Comparison of ENCODE assay signal across 1 cellular context in the genomic region with DNA sequence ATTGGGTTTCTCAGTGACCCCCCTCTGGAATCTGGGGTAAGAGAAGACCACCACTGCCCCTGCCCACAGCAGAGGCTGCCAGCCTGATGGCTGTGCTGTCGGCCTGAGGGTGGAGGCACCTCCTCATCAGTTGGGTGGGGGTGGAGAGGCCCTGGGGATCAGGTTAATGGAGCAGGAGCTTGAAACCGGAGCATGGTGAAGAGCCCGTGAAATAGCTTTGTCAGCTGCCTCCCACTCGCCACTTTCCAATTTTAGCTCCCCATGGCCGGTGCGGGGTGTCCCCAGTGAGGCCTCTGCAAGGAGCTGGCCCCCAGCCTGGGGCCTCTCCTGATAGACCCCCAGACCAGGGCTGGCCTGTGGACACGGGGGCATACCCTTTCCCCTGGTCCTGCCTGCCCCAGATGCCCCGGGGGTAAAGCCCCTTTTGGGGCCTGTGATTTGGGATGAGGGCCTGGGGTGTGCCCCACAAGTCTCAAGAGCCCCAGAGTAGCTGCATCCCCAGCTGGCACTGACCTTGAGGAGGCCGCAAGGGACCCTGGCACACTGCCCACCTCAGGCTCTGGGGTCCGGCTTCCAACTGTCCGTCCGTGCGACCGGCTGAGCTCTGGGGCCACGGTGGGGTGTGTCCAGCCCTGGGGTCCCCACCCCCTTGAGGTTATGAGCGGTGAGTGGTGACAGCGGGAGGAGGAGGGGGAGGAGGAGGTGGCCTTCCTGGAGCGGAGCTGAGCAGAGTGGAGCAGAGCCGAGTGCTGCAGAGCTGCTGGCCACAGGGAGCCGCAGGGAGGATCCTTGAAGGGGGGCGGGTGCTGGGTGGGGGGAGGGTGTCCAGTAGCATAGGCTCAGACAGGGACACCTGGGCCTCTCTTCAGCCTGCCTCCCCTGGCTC.
TF ChIP-seq lines count a peak whose summit lies in the region.

A gene with protein sequence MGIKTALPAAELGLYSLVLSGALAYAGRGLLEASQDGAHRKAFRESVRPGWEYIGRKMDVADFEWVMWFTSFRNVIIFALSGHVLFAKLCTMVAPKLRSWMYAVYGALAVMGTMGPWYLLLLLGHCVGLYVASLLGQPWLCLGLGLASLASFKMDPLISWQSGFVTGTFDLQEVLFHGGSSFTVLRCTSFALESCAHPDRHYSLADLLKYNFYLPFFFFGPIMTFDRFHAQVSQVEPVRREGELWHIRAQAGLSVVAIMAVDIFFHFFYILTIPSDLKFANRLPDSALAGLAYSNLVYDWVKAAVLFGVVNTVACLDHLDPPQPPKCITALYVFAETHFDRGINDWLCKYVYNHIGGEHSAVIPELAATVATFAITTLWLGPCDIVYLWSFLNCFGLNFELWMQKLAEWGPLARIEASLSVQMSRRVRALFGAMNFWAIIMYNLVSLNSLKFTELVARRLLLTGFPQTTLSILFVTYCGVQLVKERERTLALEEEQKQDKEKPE (minus strand): TSS at position 733 of the 886 bp plus-strand sequence. CDS start 1,972 bp downstream, outside the sequence.

TF ChIP-seq in SK-N-SH treated with all-trans-retinoic acid at 6 μM for 48 hours, 23 proteins besides CTCF, POLR2A, EP300 and RAD21 (continued from another document):
- TF ChIP-seq, protein P1, sequence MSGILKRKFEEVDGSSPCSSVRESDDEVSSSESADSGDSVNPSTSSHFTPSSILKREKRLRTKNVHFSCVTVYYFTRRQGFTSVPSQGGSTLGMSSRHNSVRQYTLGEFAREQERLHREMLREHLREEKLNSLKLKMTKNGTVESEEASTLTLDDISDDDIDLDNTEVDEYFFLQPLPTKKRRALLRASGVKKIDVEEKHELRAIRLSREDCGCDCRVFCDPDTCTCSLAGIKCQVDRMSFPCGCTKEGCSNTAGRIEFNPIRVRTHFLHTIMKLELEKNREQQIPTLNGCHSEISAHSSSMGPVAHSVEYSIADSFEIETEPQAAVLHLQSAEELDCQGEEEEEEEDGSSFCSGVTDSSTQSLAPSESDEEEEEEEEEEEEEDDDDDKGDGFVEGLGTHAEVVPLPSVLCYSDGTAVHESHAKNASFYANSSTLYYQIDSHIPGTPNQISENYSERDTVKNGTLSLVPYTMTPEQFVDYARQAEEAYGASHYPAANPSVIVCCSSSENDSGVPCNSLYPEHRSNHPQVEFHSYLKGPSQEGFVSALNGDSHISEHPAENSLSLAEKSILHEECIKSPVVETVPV (CRISPR knock-in tag; IDR thresholded peaks at IDR 0.05), result no peak
- TF ChIP-seq SNAI2 (CRISPR knock-in tag; IDR thresholded peaks at IDR 0.05), result no peak
- no peak for TF ChIP-seq ESRRG (CRISPR knock-in tag; IDR thresholded peaks at IDR 0.05)
- TF ChIP-seq TOX (CRISPR knock-in tag; IDR thresholded peaks at IDR 0.05; ENCODE audit: borderline replicate concordance), result no peak
- TF ChIP-seq CSDC2 (CRISPR knock-in tag; IDR thresholded peaks at IDR 0.05), result no peak
- TF ChIP-seq, protein P2, sequence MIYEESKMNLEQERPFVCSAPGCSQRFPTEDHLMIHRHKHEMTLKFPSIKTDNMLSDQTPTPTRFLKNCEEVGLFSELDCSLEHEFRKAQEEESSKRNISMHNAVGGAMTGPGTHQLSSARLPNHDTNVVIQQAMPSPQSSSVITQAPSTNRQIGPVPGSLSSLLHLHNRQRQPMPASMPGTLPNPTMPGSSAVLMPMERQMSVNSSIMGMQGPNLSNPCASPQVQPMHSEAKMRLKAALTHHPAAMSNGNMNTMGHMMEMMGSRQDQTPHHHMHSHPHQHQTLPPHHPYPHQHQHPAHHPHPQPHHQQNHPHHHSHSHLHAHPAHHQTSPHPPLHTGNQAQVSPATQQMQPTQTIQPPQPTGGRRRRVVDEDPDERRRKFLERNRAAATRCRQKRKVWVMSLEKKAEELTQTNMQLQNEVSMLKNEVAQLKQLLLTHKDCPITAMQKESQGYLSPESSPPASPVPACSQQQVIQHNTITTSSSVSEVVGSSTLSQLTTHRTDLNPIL (CRISPR knock-in tag; IDR thresholded peaks at IDR 0.05; ENCODE audit: low read depth), result no peak
- TF ChIP-seq RARB (CRISPR knock-in tag; IDR thresholded peaks at IDR 0.05), result no peak
- no peak for TF ChIP-seq OSR1 (CRISPR knock-in tag; IDR thresholded peaks at IDR 0.05)
- TF ChIP-seq ZNF8 (CRISPR knock-in tag; IDR thresholded peaks at IDR 0.05), result no peak
